ENCODE assay signal across 7 cellular contexts in genomic region chr18:68714356-68714706, GRCh38. TPM values are rescaled to one million over a fixed set of nuclear protein-coding genes. Genes with fewer than 3 reads are reported as not detected.
DNase-seq lines count a peak whose midpoint lies in the region; ATAC-seq, FAIRE-seq and TF ChIP-seq lines count a peak whose summit lies in the region.

No MANE protein-coding gene starts in this region.

- peak; percentile 17 for DNase-seq in GM10248 (ENCODE audit: extremely low spot score)
- peak; percentile 40 for DNase-seq in NB4 (ENCODE audit: low read depth)
- DNase-seq in brain microvascular endothelial cell: no peak
- DNase-seq in keratinocyte (ENCODE audit: low read depth, low spot score): no peak
- peak in 1 of 2 donors; percentile 6 for DNase-seq in stimulated activated naive CD8-positive, alpha-beta T cell treated with anti-CD3 and anti-CD28 coated beads, Interleukin-15, amount 100 ng/mL, for 72 hours

- peak overlapping the region; percentile 90 to 96 for H3K4me3 Mint-ChIP-seq in stimulated activated naive CD8-positive, alpha-beta T cell treated with anti-CD3 and anti-CD28 coated beads, Interleukin-15, amount 100 ng/mL, for 72 hours

- CTCF ChIA-PET in GM10248 (lab: Yijun Ruan, JAX): interaction anchor here (1.2 to 1.9 kb wide), 2 partner anchors 10 to 19 kb away, joined by 3 to 5 read pairs; no protein-coding TSS in a partner anchor

- TF ChIP-seq CTCF in GM10248 (IDR thresholded peaks at IDR 0.05; ENCODE audit: control extremely low read depth, extremely low read depth, low read depth, missing control alignments) (no peak), NB4 (IDR thresholded peaks at IDR 0.05; ENCODE audit: low read depth, low read length) (no peak), brain microvascular endothelial cell (IDR thresholded peaks at IDR 0.05; ENCODE audit: low read depth, low read length, missing control alignments) (no peak), keratinocyte (optimal IDR thresholded peaks at IDR 0.05 in 1 of 3, IDR thresholded peaks at IDR 0.05 in 1 of 3, conservative IDR thresholded peaks at IDR 0.05 in 1 of 3; ENCODE audit: extremely low read depth in 1 of 3, insufficient read depth in 2 of 3, low read length in 3 of 3) (no peak)

- peak overlapping the region; percentile 88 for H3K9ac ChIP-seq in keratinocyte (ENCODE audit: control insufficient read depth, extremely low read depth, insufficient read depth, low read length)

- no peaks in the 10 kb centered on the region for H4K20me1 ChIP-seq in keratinocyte (ENCODE audit: control insufficient read depth, extremely low read depth, insufficient read depth, low read length)

- peak overlapping the region; percentile 75 for H3K4me2 ChIP-seq in keratinocyte (ENCODE audit: control insufficient read depth, extremely low read depth, insufficient read depth, low read depth, low read length)

- H3K4me1 ChIP-seq in keratinocyte (ENCODE audit: control insufficient read depth, extremely low read depth, insufficient read depth, low read length): peaks cover 6% of the 10 kb centered on the region

- TF ChIP-seq POLR2A in NB4 (IDR thresholded peaks at IDR 0.05; ENCODE audit: extremely low read depth, insufficient read length) (no peak), GM18505 (IDR thresholded peaks at IDR 0.05; ENCODE audit: borderline replicate concordance, extremely low read depth, insufficient read depth, insufficient read length) (no peak)

- peak overlapping the region; percentile 70 for H3K27ac ChIP-seq in brain microvascular endothelial cell
- peak overlapping the region; percentile 80 for H3K27ac ChIP-seq in keratinocyte (ENCODE audit: control insufficient read depth, insufficient read depth, low read length)

- H3K27ac Mint-ChIP-seq in stimulated activated naive CD8-positive, alpha-beta T cell treated with anti-CD3 and anti-CD28 coated beads, Interleukin-15, amount 100 ng/mL, for 72 hours: peak overlapping the region; percentile 97

- ATAC-seq in GM21786 (IDR thresholded peaks at IDR 0.05; ENCODE audit: unreplicated experiment): peak; percentile 4
- peak; percentile 13 for ATAC-seq in stimulated activated naive CD8-positive, alpha-beta T cell treated with anti-CD3 and anti-CD28 coated beads, Interleukin-15, amount 100 ng/mL, for 72 hours
- no peak for ATAC-seq in GM18505 (IDR thresholded peaks at IDR 0.05; ENCODE audit: unreplicated experiment)

- POLR2A ChIA-PET in GM10248 (lab: Yijun Ruan, JAX): no interaction called here

- in situ Hi-C loops in brain microvascular endothelial cell (cut with HindIII; ENCODE audit: low pct_ligation_motif_present, low sequenced_read_pairs): no loop called here

- dilution Hi-C loops in keratinocyte (cut with MboI; ENCODE audit: extremely low pct_ligation_motif_present, low sequenced_read_pairs): no loop called here

- no peaks in the 10 kb centered on the region for H3K9me3 ChIP-seq in keratinocyte (ENCODE audit: control insufficient read depth, low read depth, low read length)

- H3K36me3 ChIP-seq in brain microvascular endothelial cell (replicated peaks) (peaks cover 17% of the 10 kb centered on the region), keratinocyte (ENCODE audit: control insufficient read depth in 2 of 2, extremely low read depth in 1 of 2, insufficient read depth in 2 of 2, low read length in 2 of 2) (peaks cover 11 to 12% of the 10 kb centered on the region in 2 experiments)

- H3K9me3 Mint-ChIP-seq in stimulated activated naive CD8-positive, alpha-beta T cell treated with anti-CD3 and anti-CD28 coated beads, Interleukin-15, amount 100 ng/mL, for 72 hours: no peaks in the 10 kb centered on the region

- peak overlapping the region; percentile 96 for H2AFZ ChIP-seq in keratinocyte (ENCODE audit: control insufficient read depth, low read length)

- peak overlapping the region; percentile 97 for H3K4me3 ChIP-seq in NB4 (ENCODE audit: low read depth, low read length)
- H3K4me3 ChIP-seq in brain microvascular endothelial cell (ENCODE audit: low read depth, low read length): peak overlapping the region; percentile 90
- peak overlapping the region; percentile 84 to 99 (median 97) for H3K4me3 ChIP-seq in keratinocyte (ENCODE audit: control insufficient read depth in 2 of 3, extremely low read depth in 1 of 3, insufficient read depth in 2 of 3, low read depth in 1 of 3, low read length in 3 of 3)

- no peaks in the 10 kb centered on the region for H3K9me1 ChIP-seq in keratinocyte (ENCODE audit: control insufficient read depth, extremely low read depth, insufficient read depth, low read length)

- peaks cover 29% of the 10 kb centered on the region for H3K79me2 ChIP-seq in keratinocyte (ENCODE audit: control insufficient read depth, insufficient read depth, low read length)

- FAIRE-seq in keratinocyte (lab: Jason Lieb, UNC): no peak

- no peaks in the 10 kb centered on the region for H3K27me3 Mint-ChIP-seq in stimulated activated naive CD8-positive, alpha-beta T cell treated with anti-CD3 and anti-CD28 coated beads, Interleukin-15, amount 100 ng/mL, for 72 hours

- H3K27me3 ChIP-seq in brain microvascular endothelial cell (replicated peaks) (no peaks in the 10 kb centered on the region), keratinocyte (ENCODE audit: control insufficient read depth, extremely low read depth, insufficient read depth, low read length) (no peaks in the 10 kb centered on the region)

- peaks cover 44% of the 10 kb centered on the region for H3K4me1 Mint-ChIP-seq in stimulated activated naive CD8-positive, alpha-beta T cell treated with anti-CD3 and anti-CD28 coated beads, Interleukin-15, amount 100 ng/mL, for 72 hours

RNA-seq across cellular contexts. Expression of gene TMX3, which starts 0.6 kb away (rescaled TPM):
- 29.8 to 55.5 TPM (median 35.1 TPM) in 3 replicates for polyA plus RNA-seq in keratinocyte
- polyA plus RNA-seq in keratinocyte (2011; ENCODE audit: low read depth): 76.4 TPM
- 7.1 and 17.0 TPM in 2 replicates for polyA plus RNA-seq in keratinocyte (2011; cell fraction: cytosol; rRNA removed)
- polyA plus RNA-seq in keratinocyte (2011; cell fraction: nucleus; rRNA removed): 57.6 and 74.4 TPM in 2 replicates
- polyA plus RNA-seq in keratinocyte (2012; ENCODE audit: low replicate concordance): 15.4 and 27.2 TPM in 2 replicates
- polyA minus RNA-seq in keratinocyte: 27.4 to 59.6 TPM (median 30.7 TPM) in 3 replicates
- 25.3 TPM for polyA minus RNA-seq in keratinocyte (2011; cell fraction: cytosol; rRNA and poly(A)+ RNA removed)
- polyA minus RNA-seq in keratinocyte (2011; cell fraction: nucleus; rRNA and poly(A)+ RNA removed): 66.5 and 119 TPM in 2 replicates

Comparison
In these comparisons a context has a peak if more than half of its experiments do, and no peak if none do; other contexts are left out.
1. DNase-seq: peak in GM10248 (single experiment) and NB4 (single experiment); none in brain microvascular endothelial cell (single experiment) and keratinocyte (single experiment).
2. Peak in every context shown above with its lines, with median percentiles within 50 percentile points of each other: H3K4me3 ChIP-seq.